21 cellular contexts compared by ENCODE assay signal in the genomic region with DNA sequence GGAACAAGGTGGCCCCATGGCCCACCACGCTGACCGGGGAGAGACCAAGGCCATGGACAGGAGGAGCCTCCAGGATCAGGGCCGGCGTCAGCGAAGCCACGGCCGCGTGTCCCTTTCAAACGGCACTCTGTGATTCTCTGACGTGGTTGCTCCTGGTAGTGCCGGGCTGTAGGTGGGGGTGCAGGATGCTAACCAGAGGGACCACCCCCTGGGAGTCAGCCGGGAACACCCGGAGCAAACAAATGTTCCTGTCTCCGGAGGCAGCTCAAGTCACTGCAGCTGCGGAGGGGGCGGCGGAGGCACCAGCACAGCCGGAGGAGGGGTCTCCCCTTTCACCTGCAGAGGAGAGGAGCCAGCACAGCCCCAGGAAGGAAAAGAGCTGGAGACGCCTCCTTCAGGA.
"Had no signal": no experiment of that assay in that cellular context is flagged by ENCODE, and none has a peak within 500 bp of the region (broad histone marks: within the 10 kb centered on the region; RNA-seq: fewer than 3 reads in every experiment).

No MANE protein-coding gene starts in this region.

- ATAC-seq: activated naive CD4-positive, alpha-beta T cell treated with anti-CD3 and anti-CD28 coated beads, Interleukin-2, amount 50 U/mL, for 72 hours; esophagus mucosa; gastroesophageal sphincter; heart left ventricle; left lung had no signal

- H3K4me3 ChIP-seq: adrenal gland, breast epithelium, gastroesophageal sphincter, heart left ventricle, left lung, prostate gland, right atrium auricular region, stomach had no signal

- H3K27ac ChIP-seq: adrenal gland, breast epithelium, gastroesophageal sphincter, heart left ventricle, left lung, prostate gland, right atrium auricular region, stomach, VCaP had no signal

- H3K36me3 Mint-ChIP-seq: activated naive CD4-positive, alpha-beta T cell treated with anti-CD3 and anti-CD28 coated beads, Interleukin-2, amount 50 U/mL, for 72 hours had no signal

- H3K4me1 ChIP-seq: adrenal gland, breast epithelium, gastroesophageal sphincter, heart left ventricle, left lung, prostate gland, right atrium auricular region, stomach had no signal

- H3K36me3 ChIP-seq: adrenal gland, breast epithelium, gastroesophageal sphincter, heart left ventricle, left lung, prostate gland, right atrium auricular region, stomach had no signal

- H3K9me3 ChIP-seq: adrenal gland, breast epithelium, gastroesophageal sphincter, heart left ventricle, prostate gland, right atrium auricular region had no signal

- DNase-seq: activated CD4-positive, alpha-beta T cell treated with anti-CD3 and anti-CD28 coated beads, Interleukin-2, amount 50 U/mL, for 4 hours; activated gamma-delta T cell; adrenal gland; cerebellar nuclear complex; cortex of kidney; heart left ventricle; kidney; left lung; mammary epithelial cell; stimulated activated CD4-positive, alpha-beta T cell treated with anti-CD3 and anti-CD28 coated beads, Interleukin-2, amount 100 ng/mL, for 24 hours; stomach; SW 1271; T-helper 2 cell; trophoblast cell had no signal

- H3K27ac Mint-ChIP-seq: activated naive CD4-positive, alpha-beta T cell treated with anti-CD3 and anti-CD28 coated beads, Interleukin-2, amount 50 U/mL, for 72 hours had no signal

- H3K27me3 ChIP-seq: adrenal gland, heart left ventricle, left lung, right atrium auricular region had no signal
